In the genomic region with DNA sequence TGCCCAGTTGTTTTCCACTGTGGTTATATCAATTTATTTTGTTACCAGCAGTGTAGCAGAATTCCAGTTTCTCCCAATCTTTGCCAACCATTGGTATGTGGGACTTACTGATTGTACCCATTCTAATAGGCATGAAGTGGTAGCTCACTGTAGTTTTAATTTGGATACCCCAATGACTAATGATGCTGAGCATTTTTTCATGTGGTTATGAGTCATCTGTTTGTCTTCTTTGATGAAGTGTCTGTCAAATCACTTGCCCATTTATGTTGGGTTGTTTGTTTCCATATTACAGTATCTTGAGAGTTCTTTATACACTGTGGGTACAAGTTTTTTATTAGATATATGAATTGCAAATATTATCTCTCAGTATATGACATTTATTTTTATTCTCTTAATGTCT, we compare ENCODE assay signal across 16 cellular contexts.
"Had no signal": no experiment of that assay in that cellular context is flagged by ENCODE, and none has a peak within 500 bp of the region (broad histone marks: within the 10 kb centered on the region; RNA-seq: fewer than 3 reads in every experiment).

No MANE protein-coding gene starts in this region.

- ATAC-seq: left colon; naive thymus-derived CD4-positive, alpha-beta T cell; right cardiac atrium had no signal

- H3K4me2 ChIP-seq: smooth muscle cell had no signal

- H3K4me1 ChIP-seq: vagina had no signal

- H3K4me3 ChIP-seq: coronary artery, lung, smooth muscle cell, vagina had no signal

- H3K27ac ChIP-seq: coronary artery, epithelial cell of prostate, vagina had no signal

- H3K9me3 ChIP-seq: vagina had no signal

- DNase-seq: activated CD4-positive, alpha-beta T cell treated with anti-CD3 and anti-CD28 coated beads for 4 hours; activated CD8-positive, alpha-beta memory T cell treated with anti-CD3 and anti-CD28 coated beads for 24 hours; activated naive CD4-positive, alpha-beta T cell treated with Interleukin-2 at 50 U/mL for 16 hours; caudate nucleus; effector CD8-positive, alpha-beta T cell; glutamatergic neuron; immature natural killer cell; left colon; naive thymus-derived CD4-positive, alpha-beta T cell; posterior cingulate gyrus; right cardiac atrium had no signal
